In the genomic region with DNA sequence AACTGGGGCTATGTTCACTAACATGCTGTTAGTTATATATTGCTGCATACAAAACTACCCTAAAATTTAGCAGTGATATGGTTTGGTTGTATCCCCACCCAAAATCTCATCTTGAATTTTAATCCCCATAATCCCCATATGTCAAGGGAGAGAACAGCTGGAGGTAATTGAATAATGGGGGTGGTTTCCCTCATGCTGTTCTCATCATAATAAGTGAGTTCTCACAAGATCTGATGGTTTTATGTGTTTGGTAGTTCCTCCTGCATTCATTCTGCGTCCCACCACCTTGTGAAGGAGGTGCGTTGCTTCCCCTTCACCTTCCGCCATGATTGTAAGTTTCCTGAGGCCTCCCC, we compare ENCODE assay signal across 25 cellular contexts. TPM values are rescaled to one million over a fixed set of nuclear protein-coding genes. Genes with fewer than 3 reads are reported as not detected.
"Had no signal": no experiment of that assay in that cellular context is flagged by ENCODE, and none has a peak within 500 bp of the region (broad histone marks: within the 10 kb centered on the region; RNA-seq: fewer than 3 reads in every experiment).

No MANE protein-coding gene starts in this region.

- H3K9me3 ChIP-seq: MG63 had no signal

- DNase-seq: activated CD4-positive, alpha-beta memory T cell treated with anti-CD3 and anti-CD28 coated beads, Interleukin-2, amount 10 ng/mL, durations not matched to agents 7 days and 5 days; activated CD4-positive, alpha-beta T cell treated with anti-CD3 and anti-CD28 coated beads for 36 hours; activated CD4-positive, alpha-beta T cell treated with anti-CD3 and anti-CD28 coated beads, Interleukin-2, amount 50 U/mL, for 1 hour; activated CD8-positive, alpha-beta memory T cell treated with anti-CD3 and anti-CD28 coated beads, Interleukin-2, amount 50 U/mL, for 48 hours; activated effector memory CD4-positive, alpha-beta T cell treated with anti-CD3 and anti-CD28 coated beads, Interleukin-2, amount 50 U/mL, for 16 hours; activated naive CD4-positive, alpha-beta T cell treated with Interleukin-2 at 50 U/mL for 16 hours; activated naive CD8-positive, alpha-beta T cell treated with anti-CD3 and anti-CD28 coated beads, Interleukin-2, amount 50 U/mL, for 24 hours; activated T-cell treated with anti-CD3 and anti-CD28 coated beads, Interleukin-2, amount 50 U/mL, for 1 hour; amniotic stem cell; MG63; NCI-H1092 treated with DMSO at 0.1 percent for 48 hours; NCI-H1436 treated with DMSO at 0.1 percent for 48 hours; NCI-H187; NCI-H2081; NCI-H526; PC-9; SIG-M5; T-helper 1 cell had no signal

- H3K27ac ChIP-seq: PC-9, SK-N-MC, VCaP had no signal

- H3K4me1 Mint-ChIP-seq: activated CD4-positive, alpha-beta memory T cell treated with anti-CD3 and anti-CD28 coated beads, Interleukin-2, amount 10 ng/mL, durations not matched to agents 7 days and 5 days; brain had no signal

- H3K9me3 Mint-ChIP-seq: activated CD4-positive, alpha-beta memory T cell treated with anti-CD3 and anti-CD28 coated beads, Interleukin-2, amount 10 ng/mL, durations not matched to agents 7 days and 5 days; activated naive CD4-positive, alpha-beta T cell treated with anti-CD3 and anti-CD28 coated beads, Interleukin-2, amount 50 U/mL, for 72 hours; activated naive CD8-positive, alpha-beta T cell treated with anti-CD3 and anti-CD28 coated beads, Interleukin-2, amount 50 U/mL, for 24 hours; activated T-helper 1 cell treated with anti-CD3 and anti-CD28 coated beads, Interleukin-12 subunit alpha, Interleukin-12 subunit beta, Interleukin-2, Interleukin-4 antibody, amounts not matched to agents 30 ng/mL and 10 ng/mL and 1 ng/mL, durations not matched to agents 14 hours and 24 hours and 36 hours had no signal

- ATAC-seq: activated naive CD4-positive, alpha-beta T cell treated with anti-CD3 and anti-CD28 coated beads, Interleukin-2, amount 50 U/mL, for 72 hours; activated naive CD8-positive, alpha-beta T cell treated with anti-CD3 and anti-CD28 coated beads, Interleukin-2, amount 50 U/mL, for 24 hours had no signal

- H3K4me3 Mint-ChIP-seq: activated CD4-positive, alpha-beta memory T cell treated with anti-CD3 and anti-CD28 coated beads, Interleukin-2, amount 10 ng/mL, durations not matched to agents 7 days and 5 days; activated CD4-positive, alpha-beta T cell treated with anti-CD3 and anti-CD28 coated beads for 36 hours; activated naive CD8-positive, alpha-beta T cell treated with anti-CD3 and anti-CD28 coated beads, Interleukin-2, amount 50 U/mL, for 24 hours; activated T-helper 1 cell treated with anti-CD3 and anti-CD28 coated beads, Interleukin-12 subunit alpha, Interleukin-12 subunit beta, Interleukin-2, Interleukin-4 antibody, amounts not matched to agents 30 ng/mL and 10 ng/mL and 1 ng/mL, durations not matched to agents 14 hours and 24 hours and 36 hours; brain had no signal

- H3K4me3 ChIP-seq: MG63, PC-9, SK-N-MC had no signal

- H3K27me3 ChIP-seq: MG63 had no signal

- H3K4me2 ChIP-seq: PC-9 had no signal

- H3K36me3 ChIP-seq: MG63 had no signal

- H3K27ac Mint-ChIP-seq: activated CD4-positive, alpha-beta memory T cell treated with anti-CD3 and anti-CD28 coated beads, Interleukin-2, amount 10 ng/mL, durations not matched to agents 7 days and 5 days; activated CD4-positive, alpha-beta T cell treated with anti-CD3 and anti-CD28 coated beads for 36 hours; activated naive CD4-positive, alpha-beta T cell treated with anti-CD3 and anti-CD28 coated beads, Interleukin-2, amount 50 U/mL, for 72 hours; activated naive CD8-positive, alpha-beta T cell treated with anti-CD3 and anti-CD28 coated beads, Interleukin-2, amount 50 U/mL, for 24 hours; activated T-helper 1 cell treated with anti-CD3 and anti-CD28 coated beads, Interleukin-12 subunit alpha, Interleukin-12 subunit beta, Interleukin-2, Interleukin-4 antibody, amounts not matched to agents 30 ng/mL and 10 ng/mL and 1 ng/mL, durations not matched to agents 14 hours and 24 hours and 36 hours; brain had no signal

- H3K36me3 Mint-ChIP-seq: activated naive CD4-positive, alpha-beta T cell treated with anti-CD3 and anti-CD28 coated beads, Interleukin-2, amount 50 U/mL, for 72 hours; brain had no signal

- H2AFZ ChIP-seq: PC-9 had no signal

RNA-seq across cellular contexts. Expression of a gene that starts 34.9 kb away (rescaled TPM):
- total RNA-seq: activated CD4-positive, alpha-beta memory T cell treated with anti-CD3 and anti-CD28 coated beads, Interleukin-2, amount 10 ng/mL, durations not matched to agents 7 days and 5 days; activated CD4-positive, alpha-beta T cell treated with anti-CD3 and anti-CD28 coated beads for 36 hours; activated naive CD4-positive, alpha-beta T cell treated with anti-CD3 and anti-CD28 coated beads, Interleukin-2, amount 50 U/mL, for 72 hours; activated T-helper 1 cell treated with anti-CD3 and anti-CD28 coated beads, Interleukin-12 subunit alpha, Interleukin-12 subunit beta, Interleukin-2, Interleukin-4 antibody, amounts not matched to agents 30 ng/mL and 10 ng/mL and 1 ng/mL, durations not matched to agents 14 hours and 24 hours and 36 hours; astrocyte; PC-9; T-helper 2 cell treated with Interferon-gamma antibody and Interleukin-4, amounts not matched to agents 100 ng/mL and 5 ng/mL, for 36 hours had no signal
